8 cellular contexts compared by ENCODE assay signal in genomic region chr7:137882261-137882668, GRCh38. TPM values are rescaled to one million over a fixed set of nuclear protein-coding genes. Genes with fewer than 3 reads are reported as not detected.
DNase-seq lines count a peak whose midpoint lies in the region; ATAC-seq and TF ChIP-seq lines count a peak whose summit lies in the region.

No MANE protein-coding gene starts in this region.

- H3K27me3 Mint-ChIP-seq in Caco-2 (ENCODE audit: insufficient read depth, unreplicated experiment): no peaks in the 10 kb centered on the region

- no peaks in the 10 kb centered on the region; the same call in 1 of the 2 replicates for H3K27me3 ChIP-seq in Caco-2 (replicated peaks; ENCODE audit: control insufficient read depth, insufficient read depth, low read length)

- POLR2A ChIA-PET in Caco-2 (lab: Charles Lee): no interaction called here

- 0 out of 2 replicates have a peak, but pooled peaks cover 3% of the 10 kb centered on the region for H3K9me3 ChIP-seq in Caco-2

- intact Hi-C loops in Caco-2 (cut with micrococcal nuclease; ENCODE audit: unreplicated experiment): no loop called here

- H3K27ac Mint-ChIP-seq in Caco-2 (ENCODE audit: unreplicated experiment): no peak overlapping the region

- H3K4me3 ChIP-seq in Caco-2 (ENCODE audit: low read depth, low read length): no peak overlapping the region

- H3K9me3 Mint-ChIP-seq in Caco-2 (ENCODE audit: unreplicated experiment): no peaks in the 10 kb centered on the region

- CTCF ChIA-PET in Caco-2 (lab: Charles Lee): no interaction called here

- peak; percentile 31 for DNase-seq in stimulated activated CD4-positive, alpha-beta T cell treated with anti-CD3 and anti-CD28 coated beads, Interleukin-15, amount 100 ng/mL, for 24 hours
- no peak for DNase-seq in stimulated activated CD4-positive, alpha-beta T cell treated with anti-CD3 and anti-CD28 coated beads, Interleukin-4, amount 100 ng/mL, for 4 hours
- DNase-seq in RKO (ENCODE audit: low spot score): peak; percentile 88
- DNase-seq in fibroblast of peridontal ligament (ENCODE audit: extremely low read depth): peak; percentile 89
- DNase-seq in Caco-2: no peak
- no peak for DNase-seq in NOMO-1 treated with DMSO at 0.1 percent for 48 hours (lab: John Stamatoyannopoulos, UW; ENCODE audit: unreplicated experiment)
- no peak for DNase-seq in COR-L47 (lab: John Stamatoyannopoulos, UW)

- H3K4me1 ChIP-seq in Caco-2: no peaks in the 10 kb centered on the region

- H3K36me3 ChIP-seq in Caco-2 (ENCODE audit: control insufficient read depth, insufficient read depth, low read length): peaks cover 13% of the 10 kb centered on the region

- no peak for TF ChIP-seq CTCF in Caco-2 (IDR thresholded peaks at IDR 0.05; ENCODE audit: insufficient read depth in 1 of 2, low read depth in 1 of 2, low read length in 1 of 2, severe bottlenecking in 1 of 2, unreplicated experiment in 1 of 2)

- ATAC-seq in HG02852 (IDR thresholded peaks at IDR 0.05; ENCODE audit: unreplicated experiment): peak; percentile 97

- peaks cover 88% of the 10 kb centered on the region for H3K36me3 Mint-ChIP-seq in Caco-2 (ENCODE audit: insufficient read depth, unreplicated experiment)

- H3K4me1 Mint-ChIP-seq in Caco-2 (ENCODE audit: low read depth, unreplicated experiment): peaks cover 7% of the 10 kb centered on the region

- BruUV-seq in Caco-2 (replicated peaks; lab: Mats Ljungman, UMichigan): no TSS peak

- no peak overlapping the region for H3K4me3 Mint-ChIP-seq in Caco-2 (ENCODE audit: unreplicated experiment)

RNA-seq across cellular contexts. Expression of gene DGKI, which starts 35.5 kb away (rescaled TPM):
- total RNA-seq in Caco-2 (2022): 0.77 and 0.84 TPM in 2 replicates

Comparison
In these comparisons a context has a peak if more than half of its experiments do, and no peak if none do; other contexts are left out.
1. DNase-seq: peak in stimulated activated CD4-positive, alpha-beta T cell treated with anti-CD3 and anti-CD28 coated beads, Interleukin-15, amount 100 ng/mL, for 24 hours (single experiment), RKO (single experiment) and fibroblast of peridontal ligament (single experiment); none in stimulated activated CD4-positive, alpha-beta T cell treated with anti-CD3 and anti-CD28 coated beads, Interleukin-4, amount 100 ng/mL, for 4 hours (0 of 2), Caco-2 (0 of 2), NOMO-1 treated with DMSO at 0.1 percent for 48 hours (single experiment) and COR-L47 (single experiment).